In the genomic region with DNA sequence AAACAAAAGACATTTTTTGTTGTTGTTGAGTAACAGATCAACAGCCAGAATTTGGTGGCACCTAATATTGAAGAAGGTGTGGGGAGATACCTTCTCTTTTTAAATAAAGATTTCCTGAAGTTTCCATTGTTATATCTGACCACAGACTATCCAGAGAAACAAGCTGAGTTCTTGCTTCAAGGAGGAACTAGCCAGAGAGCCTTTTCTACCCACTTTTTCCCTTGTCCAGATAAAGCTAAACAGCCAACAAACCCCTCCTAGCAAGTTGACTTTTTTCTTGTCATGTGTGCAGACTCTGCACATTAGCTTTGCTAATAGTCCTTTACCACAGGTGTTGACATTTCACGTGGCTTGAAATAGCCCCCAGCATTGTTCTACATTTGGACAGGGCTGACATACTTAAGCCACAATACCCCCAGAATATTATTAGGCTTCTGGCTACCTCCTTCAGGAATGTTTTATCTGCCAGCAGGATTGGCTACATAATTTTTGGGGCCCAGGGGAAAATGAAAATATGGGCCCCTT, we compare ENCODE assay signal across 14 cellular contexts. TPM values are rescaled to one million over a fixed set of nuclear protein-coding genes. Genes with fewer than 3 reads are reported as not detected.
DNase-seq lines count a peak whose midpoint lies in the region; ATAC-seq and TF ChIP-seq lines count a peak whose summit lies in the region.
"Had no signal": no experiment of that assay in that cellular context is flagged by ENCODE, and none has a peak within 500 bp of the region (broad histone marks: within the 10 kb centered on the region; RNA-seq: fewer than 3 reads in every experiment).

No MANE protein-coding gene starts in this region.

- H3K4me1 ChIP-seq in mammary epithelial cell (ENCODE audit: insufficient read depth, low read length) (peaks cover 34% of the 10 kb centered on the region), NT2/D1 (ENCODE audit: insufficient read depth, insufficient read length) (no peaks in the 10 kb centered on the region), spleen (peaks cover 53 to 88% (median 77%) of the 10 kb centered on the region in 6 donors)

- TF ChIP-seq CTCF in mammary epithelial cell (conservative IDR thresholded peaks at IDR 0.05 in 1 of 2, IDR thresholded peaks at IDR 0.05 in 1 of 2; ENCODE audit: extremely low read depth in 1 of 2, insufficient read depth in 1 of 2, low read depth in 1 of 2, low read length in 2 of 2) (no peak), MCF 10A (IDR thresholded peaks at IDR 0.05; ENCODE audit: unreplicated experiment) (no peak), spleen (IDR thresholded peaks at IDR 0.05 in 8 of 11, conservative IDR thresholded peaks at IDR 0.05 in 3 of 11) (no peak)

- no peaks in the 10 kb centered on the region for H3K79me2 ChIP-seq in mammary epithelial cell (ENCODE audit: insufficient read depth, low read length)

- no peak for ATAC-seq in activated naive CD8-positive, alpha-beta T cell treated with anti-CD3 and anti-CD28 coated beads, Interleukin-2, amount 50 U/mL, for 24 hours
- ATAC-seq in HG03521 (IDR thresholded peaks at IDR 0.05; ENCODE audit: unreplicated experiment) = no peak
- no peak for ATAC-seq in HG03520 (IDR thresholded peaks at IDR 0.05; ENCODE audit: unreplicated experiment)
- ATAC-seq in GM21390 (IDR thresholded peaks at IDR 0.05; ENCODE audit: unreplicated experiment) = no peak

- no peaks in the 10 kb centered on the region for H3K9me3 Mint-ChIP-seq in MCF 10A (ENCODE audit: unreplicated experiment)
- no peaks in the 10 kb centered on the region for H3K9me3 Mint-ChIP-seq in activated naive CD8-positive, alpha-beta T cell treated with anti-CD3 and anti-CD28 coated beads, Interleukin-2, amount 50 U/mL, for 24 hours

- H3K4me3 Mint-ChIP-seq in MCF 10A (ENCODE audit: unreplicated experiment) = no peak overlapping the region
- H3K4me3 Mint-ChIP-seq in activated naive CD8-positive, alpha-beta T cell treated with anti-CD3 and anti-CD28 coated beads, Interleukin-2, amount 50 U/mL, for 24 hours = no peak overlapping the region

- H3K27me3 ChIP-seq in mammary epithelial cell (ENCODE audit: insufficient read depth, low read length) (no peaks in the 10 kb centered on the region), NT2/D1 (ENCODE audit: insufficient read depth, insufficient read length) (no peaks in the 10 kb centered on the region), spleen (replicated peaks in 1 of 7) (no peaks in the 10 kb centered on the region)

- POLR2A ChIA-PET in MCF 10A (lab: Yijun Ruan, JAX) = interaction anchor here (1.2 to 4.4 kb wide), 3 partner anchors 7 to 40 kb away, joined by 3 to 29 read pairs (median 6); no protein-coding TSS in a partner anchor

- H3K9me3 ChIP-seq in mammary epithelial cell (replicated peaks; ENCODE audit: insufficient read depth, low read length) = no peaks in the 10 kb centered on the region
- no peaks in the 10 kb centered on the region for H3K9me3 ChIP-seq in NT2/D1 (ENCODE audit: insufficient read depth, low read length)
- no peaks in the 10 kb centered on the region for H3K9me3 ChIP-seq in spleen
- H3K9me3 ChIP-seq: SK-N-SH had no signal

- no peaks in the 10 kb centered on the region for H4K20me1 ChIP-seq in mammary epithelial cell (ENCODE audit: insufficient read depth, low read length)

- intact Hi-C loops in mammary epithelial cell (cut with micrococcal nuclease) (no loop called here), MCF 10A (cut with micrococcal nuclease) (no loop called here), spleen (cut with DNase I; ENCODE audit: low total_unique reads) (no loop called here)

- no peak for TF ChIP-seq POLR2A in spleen (IDR thresholded peaks at IDR 0.05)

- dilution Hi-C loops in mammary epithelial cell (cut with HindIII; ENCODE audit: low sequenced_read_pairs) = no loop called here

- no peak overlapping the region for H3K4me2 ChIP-seq in mammary epithelial cell (ENCODE audit: insufficient read depth, low read depth, low read length)
- H3K4me2 ChIP-seq: SK-N-SH had no signal

- H3K4me3 ChIP-seq in mammary epithelial cell (replicated peaks in 1 of 3; ENCODE audit: insufficient read depth in 1 of 3, low read depth in 2 of 3, low read length in 3 of 3) (no peak overlapping the region), NT2/D1 (ENCODE audit: insufficient read length, low read depth) (no peak overlapping the region), spleen (no peak overlapping the region)

- H3K9ac ChIP-seq in mammary epithelial cell (ENCODE audit: insufficient read depth, low read length) (no peak overlapping the region), NT2/D1 (ENCODE audit: insufficient read length, low read depth) (peak overlapping the region; percentile 50)
- H3K9ac ChIP-seq: SK-N-SH had no signal

- H3K27me3 Mint-ChIP-seq in MCF 10A (ENCODE audit: insufficient read depth, unreplicated experiment) = no peaks in the 10 kb centered on the region
- H3K27me3 Mint-ChIP-seq in activated naive CD8-positive, alpha-beta T cell treated with anti-CD3 and anti-CD28 coated beads, Interleukin-2, amount 50 U/mL, for 24 hours = no peaks in the 10 kb centered on the region

- no peak for DNase-seq in mammary epithelial cell
- DNase-seq in MCF 10A (ENCODE audit: unreplicated experiment) = no peak
- no peak for DNase-seq in NT2/D1 (ENCODE audit: low read depth, low spot score)
- DNase-seq in activated naive CD8-positive, alpha-beta T cell treated with anti-CD3 and anti-CD28 coated beads, Interleukin-2, amount 50 U/mL, for 24 hours = no peak
- DNase-seq in spleen = no peak
- DNase-seq: AML-193, kidney glomerular epithelial cell, NCI-H1105, NCI-H510A treated with DMSO at 0.1 percent for 48 hours, nucleus accumbens, SK-N-SH had no signal

- in situ Hi-C loops in mammary epithelial cell (cut with MboI; ENCODE audit: low sequenced_read_pairs in 2 of 2) = no loop called here

- WGBS in mammary epithelial cell (ENCODE audit: low coverage, missing lambda C conversion rate) = 0% methylated on average over 1 of the region's 1 CpG
- whole genome bisulfite sequencing in spleen, 5 donors = 28 to 40% (median 37%) methylated on average over 1 of the region's 1 CpG

- no peak overlapping the region for H3K27ac Mint-ChIP-seq in MCF 10A (ENCODE audit: low read depth, unreplicated experiment)
- H3K27ac Mint-ChIP-seq in activated naive CD8-positive, alpha-beta T cell treated with anti-CD3 and anti-CD28 coated beads, Interleukin-2, amount 50 U/mL, for 24 hours = peak overlapping the region; percentile 99

- no peak overlapping the region for H3K27ac ChIP-seq in mammary epithelial cell (ENCODE audit: insufficient read depth, low read depth, low read length)
- peak overlapping the region in 6 of 8 donors; percentile 11 to 100 (median 57) for H3K27ac ChIP-seq in spleen

- peak overlapping the region; percentile 50 for H2AFZ ChIP-seq in mammary epithelial cell (ENCODE audit: low read depth, low read length)

- H3K36me3 Mint-ChIP-seq in MCF 10A (ENCODE audit: insufficient read depth, unreplicated experiment) = peaks cover 12% of the 10 kb centered on the region
- peaks cover 6% of the 10 kb centered on the region for H3K36me3 Mint-ChIP-seq in activated naive CD8-positive, alpha-beta T cell treated with anti-CD3 and anti-CD28 coated beads, Interleukin-2, amount 50 U/mL, for 24 hours (ENCODE audit: low read depth)

- H3K36me3 ChIP-seq in mammary epithelial cell (ENCODE audit: insufficient read depth, low read length) (no peaks in the 10 kb centered on the region), NT2/D1 (ENCODE audit: insufficient read depth, insufficient read length, low read length) (no peaks in the 10 kb centered on the region), spleen (no peaks in the 10 kb centered on the region)

- H3K4me1 Mint-ChIP-seq in MCF 10A (ENCODE audit: insufficient read depth, unreplicated experiment) = peaks cover 30% of the 10 kb centered on the region
- H3K4me1 Mint-ChIP-seq in activated naive CD8-positive, alpha-beta T cell treated with anti-CD3 and anti-CD28 coated beads, Interleukin-2, amount 50 U/mL, for 24 hours = peaks cover 85% of the 10 kb centered on the region

- BruUV-seq in mammary epithelial cell (replicated peaks; lab: Mats Ljungman, UMichigan) (no TSS peak), MCF 10A (replicated peaks; lab: Mats Ljungman, UMichigan) (no TSS peak)

- CTCF ChIA-PET in mammary epithelial cell (lab: Charles Lee; ENCODE audit: low non-redundant PET) (no interaction called here), MCF 10A (lab: Yijun Ruan, JAX) (interaction anchor here (0.7 kb wide), 1 partner anchor 57 kb away, joined by 3 read pairs; no protein-coding TSS in a partner anchor)

RNA-seq across cellular contexts. Expression of a gene that starts 40.7 kb away (rescaled TPM):
- total RNA-seq in mammary epithelial cell = 100 to 1,000 TPM in 1 of 2 donors, 10 to 100 TPM in 1; 47.2 to 258 TPM
- polyA plus RNA-seq in mammary epithelial cell = 128 TPM
- 119 TPM for polyA minus RNA-seq in mammary epithelial cell
- total RNA-seq in MCF 10A (2022) = 259 and 277 TPM in 2 replicates
- 100 to 1,000 TPM; 256 to 351 (median 301) TPM for total RNA-seq in spleen
- polyA plus RNA-seq in spleen = 100 to 1,000 TPM; 254 to 294 (median 278) TPM
